In genomic region chr1:15242766-15243165, GRCh38 we compare ENCODE assay signal across 1 cellular context.
TF ChIP-seq lines count a peak whose summit lies in the region.

No MANE protein-coding gene starts in this region.

TF ChIP-seq in K562, 482 proteins besides CTCF, POLR2A, EP300 and RAD21 (continued from another document):
- TF ChIP-seq ZNF592 (IDR thresholded peaks at IDR 0.05), result no peak
- TF ChIP-seq KDM1A (IDR thresholded peaks at IDR 0.05), result peak; percentile 23 to 49; a peak in 2 of 4 replicates
- TF ChIP-seq ZFX (CRISPR knock-in tag; IDR thresholded peaks at IDR 0.05), result no peak
- no peak for TF ChIP-seq ZNF740 (CRISPR knock-in tag; IDR thresholded peaks at IDR 0.05)
- no peak for TF ChIP-seq ZNF740 (tag; IDR thresholded peaks at IDR 0.05)
- TF ChIP-seq BACH1 (tag; IDR thresholded peaks at IDR 0.05), result no peak
- TF ChIP-seq HNRNPH1 (optimal IDR thresholded peaks at IDR 0.05; ENCODE audit: low read depth, low read length), result no peak
- no peak for TF ChIP-seq E2F4 (CRISPR knock-in tag; IDR thresholded peaks at IDR 0.05; ENCODE audit: low read depth)
- peak; percentile 73 for TF ChIP-seq BCOR (IDR thresholded peaks at IDR 0.05)
- TF ChIP-seq HOXB6 (CRISPR knock-in tag; IDR thresholded peaks at IDR 0.05; ENCODE audit: borderline replicate concordance), result no peak
- no peak for TF ChIP-seq VEZF1 (CRISPR knock-in tag; IDR thresholded peaks at IDR 0.05)
- TF ChIP-seq CBFB (CRISPR knock-in tag; IDR thresholded peaks at IDR 0.05), result no peak
- TF ChIP-seq ZKSCAN8 (CRISPR knock-in tag; IDR thresholded peaks at IDR 0.05), result no peak
- TF ChIP-seq CHD4 (IDR thresholded peaks at IDR 0.05; ENCODE audit: insufficient read depth, insufficient replicate concordance, low read depth, low read length, poor library complexity, severe bottlenecking), result peak; percentile 91
- TF ChIP-seq ZNF511 (CRISPR knock-in tag; IDR thresholded peaks at IDR 0.05), result no peak
- no peak for TF ChIP-seq SFPQ (IDR thresholded peaks at IDR 0.05; ENCODE audit: low read depth, low read length)
- no peak for TF ChIP-seq SIX5 (IDR thresholded peaks at IDR 0.05; ENCODE audit: borderline replicate concordance in 1 of 2, insufficient read depth in 1 of 2, low read depth in 1 of 2, low read length in 2 of 2)
- no peak for TF ChIP-seq PHF8 (IDR thresholded peaks at IDR 0.05; ENCODE audit: borderline replicate concordance, low read length)
- TF ChIP-seq CREB1 (IDR thresholded peaks at IDR 0.05), result no peak
- no peak for TF ChIP-seq CREB1 (CRISPR knock-in tag; IDR thresholded peaks at IDR 0.05)
- no peak for TF ChIP-seq ZC3H11A (IDR thresholded peaks at IDR 0.05; ENCODE audit: low read depth, low read length)
- TF ChIP-seq ADNP (tag; IDR thresholded peaks at IDR 0.05), result peak; percentile 60; the same call in 1 of the 2 replicates
- no peak for TF ChIP-seq CGGBP1 (CRISPR knock-in tag; IDR thresholded peaks at IDR 0.05)
- TF ChIP-seq RCOR1 (IDR thresholded peaks at IDR 0.05; ENCODE audit: borderline replicate concordance in 1 of 2, low read depth in 2 of 2, low read length in 2 of 2), result 0 out of 4 replicates have a peak, but pooled peaks of 1 of the 2 experiments have one; percentile 7
